ENCODE assay signal across 8 cellular contexts in the genomic region with DNA sequence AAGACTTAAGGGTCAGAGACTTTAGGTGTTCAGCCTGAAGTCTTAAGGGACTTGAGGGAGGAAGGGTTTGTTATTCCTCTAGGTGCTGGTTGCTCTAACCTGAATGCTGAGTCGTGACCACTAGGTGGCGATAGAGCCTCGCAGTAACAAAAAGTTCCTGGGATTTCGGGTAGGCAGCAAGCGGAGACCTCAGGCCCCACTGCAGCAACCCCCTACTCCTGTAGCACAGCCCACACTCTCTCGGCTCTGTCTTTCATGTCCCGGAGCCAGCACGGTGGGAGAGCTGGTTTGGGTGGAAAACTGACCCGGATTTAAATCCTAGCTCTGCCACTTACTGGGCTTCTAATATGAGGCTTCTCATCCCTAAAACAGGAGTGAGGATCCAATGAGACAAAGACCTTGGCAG.
DNase-seq lines count a peak whose midpoint lies in the region; ATAC-seq and TF ChIP-seq lines count a peak whose summit lies in the region.

No MANE protein-coding gene starts in this region.

- DNase-seq in A172 (ENCODE audit: low spot score) (peak; percentile 68), GM13976 (ENCODE audit: low spot score) (peak; percentile 73), HK-2 (ENCODE audit: unreplicated experiment) (peak; percentile 52), NT2/D1 (ENCODE audit: low read depth, low spot score) (peak; percentile 82), fibroblast of gingiva (ENCODE audit: low read depth) (peak; percentile 53)
- peak; percentile 59 for DNase-seq in activated T-cell treated with anti-CD3 and anti-CD28 coated beads, Interleukin-2, amount 50 U/mL, for 1 hour
- peak; percentile 62 for DNase-seq in natural killer cell treated with Interleukin-12 subunit alpha and Interleukin-12 subunit beta and Interleukin-15 and Interleukin-18, amount 100 ng/mL, for 72 hours (ENCODE audit: low spot score)
- peak; percentile 26 for DNase-seq in stimulated activated naive CD4-positive, alpha-beta T cell treated with Interleukin-2 at 50 U/mL for 16 hours (lab: John Stamatoyannopoulos, UW)

- H3K4me3 ChIP-seq in NT2/D1 (ENCODE audit: insufficient read length, low read depth): no peak overlapping the region

- no peaks in the 10 kb centered on the region for H3K36me3 ChIP-seq in NT2/D1 (ENCODE audit: insufficient read depth, insufficient read length, low read length)

- no peaks in the 10 kb centered on the region for H3K9me3 Mint-ChIP-seq in natural killer cell treated with Interleukin-12 subunit alpha and Interleukin-12 subunit beta and Interleukin-15 and Interleukin-18, amount 100 ng/mL, for 72 hours

- peaks cover 0 to 3% of the 10 kb centered on the region in 2 donors for H3K4me1 Mint-ChIP-seq in natural killer cell treated with Interleukin-12 subunit alpha and Interleukin-12 subunit beta and Interleukin-15 and Interleukin-18, amount 100 ng/mL, for 72 hours (ENCODE audit: low read depth in 2 of 2)

- H3K4me3 Mint-ChIP-seq in natural killer cell treated with Interleukin-12 subunit alpha and Interleukin-12 subunit beta and Interleukin-15 and Interleukin-18, amount 100 ng/mL, for 72 hours: no peak overlapping the region

- ATAC-seq in natural killer cell treated with Interleukin-12 subunit alpha and Interleukin-12 subunit beta and Interleukin-15 and Interleukin-18, amount 100 ng/mL, for 72 hours: no peak

- H3K27me3 Mint-ChIP-seq in natural killer cell treated with Interleukin-12 subunit alpha and Interleukin-12 subunit beta and Interleukin-15 and Interleukin-18, amount 100 ng/mL, for 72 hours: peaks cover 0 to 8% of the 10 kb centered on the region in 2 donors

- H3K27ac Mint-ChIP-seq in natural killer cell treated with Interleukin-12 subunit alpha and Interleukin-12 subunit beta and Interleukin-15 and Interleukin-18, amount 100 ng/mL, for 72 hours: no peak overlapping the region

- H3K4me1 ChIP-seq in NT2/D1 (ENCODE audit: insufficient read depth, insufficient read length): no peaks in the 10 kb centered on the region

- no peaks in the 10 kb centered on the region for H3K36me3 Mint-ChIP-seq in natural killer cell treated with Interleukin-12 subunit alpha and Interleukin-12 subunit beta and Interleukin-15 and Interleukin-18, amount 100 ng/mL, for 72 hours

- H3K9me3 ChIP-seq in NT2/D1 (ENCODE audit: insufficient read depth, low read length): no peaks in the 10 kb centered on the region

- no peak overlapping the region for H3K9ac ChIP-seq in NT2/D1 (ENCODE audit: insufficient read length, low read depth)

- peak; percentile 85 for TF ChIP-seq CTCF in GM13976 (IDR thresholded peaks at IDR 0.05; ENCODE audit: borderline replicate concordance, control extremely low read depth, extremely low read depth, insufficient read depth, missing control alignments)

- in situ Hi-C loops in GM13976 (cut with MboI; ENCODE audit: low sequenced_read_pairs, unreplicated experiment): loop anchor here (25.0 kb wide), 1 partner anchor 417 kb away; no protein-coding TSS in a partner anchor

- no peaks in the 10 kb centered on the region for H3K27me3 ChIP-seq in NT2/D1 (ENCODE audit: insufficient read depth, insufficient read length)

Comparison
In these comparisons a context has a peak if more than half of its experiments do, and no peak if none do; other contexts are left out.
1. DNase-seq: peak in every context shown above with its lines; median percentile 82 in NT2/D1; 73 in GM13976; 68 in A172; 62 in natural killer cell treated with Interleukin-12 subunit alpha and Interleukin-12 subunit beta and Interleukin-15 and Interleukin-18, amount 100 ng/mL, for 72 hours; 59 in activated T-cell treated with anti-CD3 and anti-CD28 coated beads, Interleukin-2, amount 50 U/mL, for 1 hour; 53 in fibroblast of gingiva; 52 in HK-2; 26 in stimulated activated naive CD4-positive, alpha-beta T cell treated with Interleukin-2 at 50 U/mL for 16 hours.